12 cellular contexts compared by ENCODE assay signal in the genomic region with DNA sequence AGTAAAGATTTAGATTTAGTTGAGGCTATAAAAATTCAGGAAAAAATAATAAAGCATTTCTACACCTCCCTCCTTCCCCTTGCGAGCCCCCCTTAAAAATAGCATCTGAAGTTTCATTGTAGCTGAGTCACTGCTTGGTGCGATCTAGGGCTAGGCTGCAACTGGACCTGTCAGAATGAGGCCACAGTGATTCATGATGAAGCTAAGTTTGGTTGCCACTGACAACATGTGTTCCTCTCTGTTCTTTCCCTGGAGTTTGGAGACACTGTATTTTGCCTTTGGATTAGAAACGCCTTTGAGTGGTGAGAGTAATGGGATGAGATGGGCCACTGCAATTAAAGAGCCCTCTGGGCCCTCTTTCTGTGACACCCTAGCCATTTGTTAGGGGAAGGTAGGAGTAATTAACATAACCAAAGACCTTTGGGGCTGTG.
DNase-seq lines count a peak whose midpoint lies in the region; ATAC-seq and TF ChIP-seq lines count a peak whose summit lies in the region.
"Had no signal": no experiment of that assay in that cellular context is flagged by ENCODE, and none has a peak within 500 bp of the region (broad histone marks: within the 10 kb centered on the region; RNA-seq: fewer than 3 reads in every experiment).

No MANE protein-coding gene starts in this region.

- DNase-seq in ACHN (peak; percentile 13), chondrocyte (ENCODE audit: low spot score) (no peak), mesendoderm (peak; percentile 41), lower leg skin (ENCODE audit: low spot score in 2 of 2) (no peak), NCI-H187 treated with DMSO at 0.1 percent for 48 hours (lab: John Stamatoyannopoulos, UW) (no peak)
- no peak for DNase-seq in activated T-helper 2 cell treated with anti-CD3 and anti-CD28 coated beads, Interferon-gamma antibody, Interleukin-2, Interleukin-4, amounts not matched to agents 10 μg/mL and 5 μg/mL and 100 μg/mL, durations not matched to agents 14 hours and 24 hours and 36 hours (ENCODE audit: low spot score)
- DNase-seq: DMS 273 treated with DMSO at 0.1 percent for 48 hours, natural killer cell had no signal

- H3K9me3 ChIP-seq in HUES64 (ENCODE audit: insufficient read depth, low read depth, low read length) = no peaks in the 10 kb centered on the region
- H3K9me3 ChIP-seq: tibial nerve had no signal

- H2BK15ac ChIP-seq in mesendoderm (replicated peaks; ENCODE audit: low read depth) = no peak overlapping the region

- no peak overlapping the region for H2BK5ac ChIP-seq in mesendoderm (ENCODE audit: low read length)

- H3K27me3 Mint-ChIP-seq in chondrocyte (ENCODE audit: low read depth) = no peaks in the 10 kb centered on the region
- H3K27me3 Mint-ChIP-seq in activated T-helper 2 cell treated with anti-CD3 and anti-CD28 coated beads, Interferon-gamma antibody, Interleukin-2, Interleukin-4, amounts not matched to agents 10 μg/mL and 5 μg/mL and 100 μg/mL, durations not matched to agents 14 hours and 24 hours and 36 hours (ENCODE audit: low read depth) = no peaks in the 10 kb centered on the region

- intact Hi-C loops in activated T-helper 2 cell treated with anti-CD3 and anti-CD28 coated beads, Interferon-gamma antibody, Interleukin-2, Interleukin-4, amounts not matched to agents 10 μg/mL and 5 μg/mL and 100 μg/mL, durations not matched to agents 14 hours and 24 hours and 36 hours (cut with micrococcal nuclease) = no loop called here
- intact Hi-C loops in lower leg skin (cut with DNase I; ENCODE audit: low total_unique reads) = no loop called here

- no peaks in the 10 kb centered on the region for H3K79me1 ChIP-seq in mesendoderm (ENCODE audit: low read length)

- TF ChIP-seq POLR2A in lower leg skin (IDR thresholded peaks at IDR 0.05) = no peak

- H3K4ac ChIP-seq in mesendoderm (ENCODE audit: low read depth, low read length) = no peak overlapping the region

- H3K27me3 ChIP-seq in HUES64 (ENCODE audit: insufficient read depth, low read length) = no peaks in the 10 kb centered on the region
- no peaks in the 10 kb centered on the region for H3K27me3 ChIP-seq in mesendoderm (ENCODE audit: insufficient read depth, low read length, poor library complexity)
- H3K27me3 ChIP-seq: tibial nerve had no signal

- no peaks in the 10 kb centered on the region for H3K79me2 ChIP-seq in mesendoderm (ENCODE audit: control insufficient read depth, insufficient read depth, low read length)

- no peak overlapping the region for H3K4me2 ChIP-seq in mesendoderm (ENCODE audit: low read length)

- no peak overlapping the region for H4K5ac ChIP-seq in mesendoderm (ENCODE audit: low read length)

- no peak overlapping the region for H2BK120ac ChIP-seq in mesendoderm (ENCODE audit: low read depth, low read length)

- no peak for TF ChIP-seq CTCF in chondrocyte (IDR thresholded peaks at IDR 0.05)
- TF ChIP-seq CTCF in lower leg skin (IDR thresholded peaks at IDR 0.05) = no peak

- no peak overlapping the region for H3K18ac ChIP-seq in mesendoderm (ENCODE audit: low read length)

- no peak overlapping the region for H3K23ac ChIP-seq in mesendoderm (ENCODE audit: low read length)

- no peaks in the 10 kb centered on the region for H3K36me3 Mint-ChIP-seq in chondrocyte (ENCODE audit: low read depth)
- H3K36me3 Mint-ChIP-seq in activated T-helper 2 cell treated with anti-CD3 and anti-CD28 coated beads, Interferon-gamma antibody, Interleukin-2, Interleukin-4, amounts not matched to agents 10 μg/mL and 5 μg/mL and 100 μg/mL, durations not matched to agents 14 hours and 24 hours and 36 hours (ENCODE audit: low read depth) = peaks cover 2% of the 10 kb centered on the region
- H3K36me3 Mint-ChIP-seq: natural killer cell had no signal

- 59% methylated on average over 3 of the region's 3 CpGs for WGBS in HUES64
- no CpG with 5 or more reads among the region's 3 CpGs for WGBS in mesendoderm (ENCODE audit: extremely low coverage, insufficient coverage, low lambda C conversion rate)
- 39 to 45% methylated on average over 3 of the region's 3 CpGs for WGBS in lower leg skin, 2 donors

- no peak overlapping the region for H4K8ac ChIP-seq in mesendoderm (ENCODE audit: low read depth, low read length)

- H3K56ac ChIP-seq in mesendoderm (ENCODE audit: low read length) = no peak overlapping the region

- H3K4me3 ChIP-seq in HUES64 (ENCODE audit: low read length) (no peak overlapping the region), mesendoderm (ENCODE audit: low read length) (no peak overlapping the region), lower leg skin (ENCODE audit: low read depth, poor library complexity, severe bottlenecking) (no peak overlapping the region)
- H3K4me3 ChIP-seq: tibial nerve had no signal

- peaks cover 48% of the 10 kb centered on the region for H3K4me1 Mint-ChIP-seq in chondrocyte (ENCODE audit: low read depth)
- H3K4me1 Mint-ChIP-seq in activated T-helper 2 cell treated with anti-CD3 and anti-CD28 coated beads, Interferon-gamma antibody, Interleukin-2, Interleukin-4, amounts not matched to agents 10 μg/mL and 5 μg/mL and 100 μg/mL, durations not matched to agents 14 hours and 24 hours and 36 hours (ENCODE audit: low read depth) = peaks cover 12% of the 10 kb centered on the region

- no peaks in the 10 kb centered on the region for H3K9me3 Mint-ChIP-seq in chondrocyte (ENCODE audit: low read depth)
- H3K9me3 Mint-ChIP-seq in activated T-helper 2 cell treated with anti-CD3 and anti-CD28 coated beads, Interferon-gamma antibody, Interleukin-2, Interleukin-4, amounts not matched to agents 10 μg/mL and 5 μg/mL and 100 μg/mL, durations not matched to agents 14 hours and 24 hours and 36 hours = no peaks in the 10 kb centered on the region
- H3K9me3 Mint-ChIP-seq: natural killer cell had no signal

- no peak overlapping the region for H3K4me3 Mint-ChIP-seq in chondrocyte (ENCODE audit: unreplicated experiment)
- no peak overlapping the region for H3K4me3 Mint-ChIP-seq in activated T-helper 2 cell treated with anti-CD3 and anti-CD28 coated beads, Interferon-gamma antibody, Interleukin-2, Interleukin-4, amounts not matched to agents 10 μg/mL and 5 μg/mL and 100 μg/mL, durations not matched to agents 14 hours and 24 hours and 36 hours (ENCODE audit: low read depth)
- H3K4me3 Mint-ChIP-seq: natural killer cell had no signal

- H3K27ac Mint-ChIP-seq in chondrocyte (ENCODE audit: unreplicated experiment) = peak overlapping the region; percentile 87
- H3K27ac Mint-ChIP-seq in activated T-helper 2 cell treated with anti-CD3 and anti-CD28 coated beads, Interferon-gamma antibody, Interleukin-2, Interleukin-4, amounts not matched to agents 10 μg/mL and 5 μg/mL and 100 μg/mL, durations not matched to agents 14 hours and 24 hours and 36 hours = no peak overlapping the region

- H3K9ac ChIP-seq in HUES64 (ENCODE audit: low read depth, low read length) (no peak overlapping the region), mesendoderm (ENCODE audit: low read length) (no peak overlapping the region)

- no peaks in the 10 kb centered on the region for H3K36me3 ChIP-seq in HUES64 (ENCODE audit: insufficient read depth, low read length)
- H3K36me3 ChIP-seq in mesendoderm (ENCODE audit: control insufficient read depth, insufficient read depth, low read length) = no peaks in the 10 kb centered on the region
- H3K36me3 ChIP-seq: tibial nerve had no signal

- H2AK5ac ChIP-seq in mesendoderm (ENCODE audit: low read length) = no peak overlapping the region

- H3K4me1 ChIP-seq in HUES64 (ENCODE audit: insufficient read depth, low read length) = peaks cover 31% of the 10 kb centered on the region
- H3K4me1 ChIP-seq in mesendoderm (ENCODE audit: control insufficient read depth, low read depth, low read length) = peaks cover 5% of the 10 kb centered on the region

- in situ Hi-C loops in ACHN (cut with HindIII; ENCODE audit: low pct_ligation_motif_present, low pct_unique_long_range_greater_than_20kb, low sequenced_read_pairs) = no loop called here

- no peak for ATAC-seq in HG02938 (IDR thresholded peaks at IDR 0.05; ENCODE audit: unreplicated experiment)
- ATAC-seq: Panc1 had no signal

- H3K27ac ChIP-seq in HUES64 (ENCODE audit: low read depth, low read length) (peak overlapping the region; percentile 46; the same call in 1 of the 2 replicates), mesendoderm (ENCODE audit: low read depth, low read length) (no peak overlapping the region)

Comparison
In these comparisons a context has a peak if more than half of its experiments do, and no peak if none do; other contexts are left out.
1. DNase-seq: peak in ACHN (single experiment) and mesendoderm (single experiment); none in chondrocyte (single experiment), activated T-helper 2 cell treated with anti-CD3 and anti-CD28 coated beads, Interferon-gamma antibody, Interleukin-2, Interleukin-4, amounts not matched to agents 10 μg/mL and 5 μg/mL and 100 μg/mL, durations not matched to agents 14 hours and 24 hours and 36 hours (single experiment), lower leg skin (0 of 2) and NCI-H187 treated with DMSO at 0.1 percent for 48 hours (single experiment).